In the genomic region with DNA sequence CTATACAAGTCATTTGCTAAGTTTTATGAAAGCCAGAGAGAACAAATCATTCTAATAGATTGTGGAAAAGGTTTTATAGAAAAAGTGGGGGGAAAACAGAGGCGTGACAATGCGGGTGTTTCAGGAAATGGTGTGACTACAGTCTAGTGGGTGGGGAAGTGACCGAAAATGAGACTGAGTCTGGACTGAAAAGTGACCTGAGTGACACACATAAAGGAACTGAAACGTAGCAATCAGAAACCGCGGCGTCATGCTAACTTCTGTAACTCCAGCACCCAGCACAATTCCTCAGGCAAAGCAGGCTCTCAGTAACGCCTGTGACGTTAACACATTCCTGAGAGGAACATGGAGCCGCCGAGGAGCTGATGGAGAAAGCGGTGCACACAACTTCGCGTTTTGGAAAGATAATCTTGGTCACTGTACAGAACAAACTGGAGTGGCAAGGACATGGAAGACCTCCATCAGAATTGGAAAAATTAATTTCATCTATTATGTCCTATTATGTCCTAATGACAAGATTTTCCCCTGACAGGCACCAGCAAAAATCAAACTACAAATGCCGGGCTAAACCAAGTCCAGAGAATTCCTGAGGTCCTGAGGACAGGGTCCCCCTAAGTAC, we compare ENCODE assay signal across 8 cellular contexts. TPM values are rescaled to one million over a fixed set of nuclear protein-coding genes. Genes with fewer than 3 reads are reported as not detected.
A peak's percentile ranks its signal among the peaks of the same experiment; 100 is the strongest.
DNase-seq lines count a peak whose midpoint lies in the region; ATAC-seq and TF ChIP-seq lines count a peak whose summit lies in the region.

No MANE protein-coding gene starts in this region.

- H2BK12ac ChIP-seq in neuronal stem cell (ENCODE audit: low read length), result no peak overlapping the region

- H3K23ac ChIP-seq in neuronal stem cell (ENCODE audit: low read depth, low read length, poor library complexity), result no peak overlapping the region

- peak overlapping the region; percentile 58 for H3K27ac ChIP-seq in CD4-positive, alpha-beta T cell (ENCODE audit: low read depth, low read length)
- no peak overlapping the region for H3K27ac ChIP-seq in neuronal stem cell (replicated peaks; ENCODE audit: low read length)

- H4K8ac ChIP-seq in neuronal stem cell (ENCODE audit: low read depth, low read length), result no peak overlapping the region

- no peaks in the 10 kb centered on the region for H3K9me3 ChIP-seq in CD4-positive, alpha-beta T cell (ENCODE audit: control insufficient read depth, low read length)
- H3K9me3 ChIP-seq in neuronal stem cell (replicated peaks in 1 of 2; ENCODE audit: control insufficient read depth in 2 of 2, insufficient read depth in 1 of 2, low read depth in 1 of 2, low read length in 2 of 2), result peaks cover 0 to 6% of the 10 kb centered on the region in 2 donors

- no peak overlapping the region for H3K14ac ChIP-seq in neuronal stem cell (ENCODE audit: low read length)

- CTCF ChIA-PET in CD4-positive, alpha-beta T cell (lab: Charles Lee), result no interaction called here

- no peaks in the 10 kb centered on the region for H3K36me3 ChIP-seq in neuronal stem cell (replicated peaks in 1 of 2; ENCODE audit: control insufficient read depth in 2 of 2, insufficient read depth in 2 of 2, low read length in 2 of 2)

- WGBS in neuronal stem cell (ENCODE audit: extremely low coverage in 2 of 2, insufficient read length in 2 of 2, insufficient replicate concordance in 1 of 2), 2 donors, result no CpG with 5 or more reads among the region's 15 CpGs

- DNase-seq in CD4-positive, alpha-beta T cell, result peak in 1 of 10 experiments; percentile 14
- peak; percentile 53 for DNase-seq in activated naive CD4-positive, alpha-beta T cell treated with anti-CD3 and anti-CD28 coated beads, Interleukin-2, amount 50 U/mL, for 16 hours
- DNase-seq in neuronal stem cell (ENCODE audit: low spot score) (no peak), ACHN (no peak), NCI-H2171 (lab: John Stamatoyannopoulos, UW) (no peak)
- DNase-seq in effector CD8-positive, alpha-beta T cell (lab: John Stamatoyannopoulos, UW), result no peak

- H3K27me3 ChIP-seq in CD4-positive, alpha-beta T cell (ENCODE audit: control insufficient read depth, insufficient read depth, low read length), result no peaks in the 10 kb centered on the region
- H3K27me3 ChIP-seq in neuronal stem cell (ENCODE audit: control insufficient read depth in 3 of 3, insufficient read depth in 3 of 3, low read depth in 1 of 3, low read length in 3 of 3), result no peaks in the 10 kb centered on the region

- H3K27me3 Mint-ChIP-seq in CD4-positive, alpha-beta T cell, result no peaks in the 10 kb centered on the region

- ATAC-seq in CD4-positive, alpha-beta T cell (ENCODE audit: poor library complexity), result no peak
- ATAC-seq in GM19452 (IDR thresholded peaks at IDR 0.05; ENCODE audit: unreplicated experiment), result peak; percentile 91
- ATAC-seq in HG03442 (IDR thresholded peaks at IDR 0.05; ENCODE audit: unreplicated experiment), result peak; percentile 81

- H2BK15ac ChIP-seq in neuronal stem cell (ENCODE audit: low read length), result no peak overlapping the region

- no peak overlapping the region for H3K9ac ChIP-seq in neuronal stem cell (ENCODE audit: low read depth, low read length, poor library complexity)

- H3K27ac Mint-ChIP-seq in CD4-positive, alpha-beta T cell, result no peak overlapping the region

- no peaks in the 10 kb centered on the region for H3K4me1 ChIP-seq in neuronal stem cell (ENCODE audit: control insufficient read depth in 2 of 2, insufficient read depth in 1 of 2, low read depth in 1 of 2, low read length in 2 of 2)

- H3K4me3 Mint-ChIP-seq in CD4-positive, alpha-beta T cell, result no peak overlapping the region

- peaks cover 51% of the 10 kb centered on the region for H3K36me3 Mint-ChIP-seq in CD4-positive, alpha-beta T cell (ENCODE audit: low read depth)

- no peak overlapping the region for H4K91ac ChIP-seq in neuronal stem cell (ENCODE audit: low read depth, low read length, poor library complexity)

- no peak overlapping the region for H3K4me2 ChIP-seq in neuronal stem cell (ENCODE audit: insufficient read depth, low read length, poor library complexity, severe bottlenecking)

- H3K9me3 Mint-ChIP-seq in CD4-positive, alpha-beta T cell, result no peaks in the 10 kb centered on the region

- H3K4me3 ChIP-seq in neuronal stem cell (ENCODE audit: low read length in 2 of 2), result no peak overlapping the region

- no peak overlapping the region for H3K4ac ChIP-seq in neuronal stem cell (ENCODE audit: low read length)

- no peaks in the 10 kb centered on the region for H3K79me1 ChIP-seq in neuronal stem cell (ENCODE audit: low read depth, low read length)

- no peak overlapping the region for H2BK120ac ChIP-seq in neuronal stem cell (ENCODE audit: low read depth, low read length)

- H2AK5ac ChIP-seq in neuronal stem cell (ENCODE audit: low read depth, low read length), result no peak overlapping the region

- H3K18ac ChIP-seq in neuronal stem cell (ENCODE audit: low read length), result no peak overlapping the region

- POLR2A ChIA-PET in CD4-positive, alpha-beta T cell (lab: Charles Lee), result no interaction called here

- H2BK5ac ChIP-seq in neuronal stem cell (ENCODE audit: low read length), result no peak overlapping the region

- in situ Hi-C loops in ACHN (cut with HindIII; ENCODE audit: low pct_ligation_motif_present, low pct_unique_long_range_greater_than_20kb, low sequenced_read_pairs), result no loop called here

- peak overlapping the region; percentile 56 for H2AFZ ChIP-seq in neuronal stem cell (ENCODE audit: low read length)

- H3K4me1 Mint-ChIP-seq in CD4-positive, alpha-beta T cell (ENCODE audit: low read depth), result peaks cover 28% of the 10 kb centered on the region

- TF ChIP-seq CTCF in CD4-positive, alpha-beta T cell (IDR thresholded peaks at IDR 0.05), result no peak

- intact Hi-C loops in CD4-positive, alpha-beta T cell (cut with DNase I, micrococcal nuclease), result no loop called here

RNA-seq across cellular contexts. Expression of gene CD226, which starts 1.4 kb away (rescaled TPM):
- total RNA-seq in CD4-positive, alpha-beta T cell, result 10 to 100 TPM; 74.0 to 74.8 TPM
- polyA plus RNA-seq in neuronal stem cell (2013, experiment 1 of 2), result 0.03 TPM
- polyA plus RNA-seq in neuronal stem cell (2013, experiment 2 of 2), result 0.01 TPM
